Comparison of ENCODE assay signal across 1 cellular context in genomic region chr2:177485657-177486056, GRCh38.
A peak's percentile ranks its signal among the peaks of the same experiment; 100 is the strongest.
TF ChIP-seq lines count a peak whose summit lies in the region.

No MANE protein-coding gene starts in this region.

TF ChIP-seq in HepG2, 621 proteins besides CTCF, POLR2A, EP300 and RAD21 (continued from another document):
- peak; percentile 29; the same call in 1 of the 2 replicates for TF ChIP-seq ZNF770 (CRISPR knock-in tag; IDR thresholded peaks at IDR 0.05)
TF ChIP-seq in HepG2: peak in this region for 3; not testable (repeated sequence) for 618.
